ENCODE assay signal across 2 cellular contexts in the genomic region with DNA sequence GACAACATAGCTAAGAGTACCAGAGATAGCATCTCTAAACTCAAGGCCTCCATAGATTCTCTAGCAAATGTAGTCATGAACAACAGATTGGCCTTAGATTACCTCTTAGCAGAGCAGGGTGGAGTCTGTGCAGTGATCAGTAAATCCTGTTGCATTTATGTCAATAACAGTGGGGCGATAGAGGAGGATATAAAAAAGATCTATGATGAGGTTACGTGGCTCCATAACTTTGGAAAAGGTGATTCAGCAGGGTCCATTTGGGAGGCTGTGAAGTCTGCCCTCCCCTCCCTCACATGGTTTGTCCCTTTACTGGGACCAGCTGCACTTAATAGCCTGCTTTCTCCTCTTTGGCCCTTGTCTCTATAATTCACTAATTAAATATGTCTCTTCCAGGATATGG.
TF ChIP-seq lines count a peak whose summit lies in the region.

No MANE protein-coding gene starts in this region.

TF ChIP-seq in K562, 482 proteins besides CTCF, POLR2A, EP300 and RAD21 (continues in another document):
- TF ChIP-seq ZEB2 (IDR thresholded peaks at IDR 0.05): no peak
- TF ChIP-seq, protein P1, sequence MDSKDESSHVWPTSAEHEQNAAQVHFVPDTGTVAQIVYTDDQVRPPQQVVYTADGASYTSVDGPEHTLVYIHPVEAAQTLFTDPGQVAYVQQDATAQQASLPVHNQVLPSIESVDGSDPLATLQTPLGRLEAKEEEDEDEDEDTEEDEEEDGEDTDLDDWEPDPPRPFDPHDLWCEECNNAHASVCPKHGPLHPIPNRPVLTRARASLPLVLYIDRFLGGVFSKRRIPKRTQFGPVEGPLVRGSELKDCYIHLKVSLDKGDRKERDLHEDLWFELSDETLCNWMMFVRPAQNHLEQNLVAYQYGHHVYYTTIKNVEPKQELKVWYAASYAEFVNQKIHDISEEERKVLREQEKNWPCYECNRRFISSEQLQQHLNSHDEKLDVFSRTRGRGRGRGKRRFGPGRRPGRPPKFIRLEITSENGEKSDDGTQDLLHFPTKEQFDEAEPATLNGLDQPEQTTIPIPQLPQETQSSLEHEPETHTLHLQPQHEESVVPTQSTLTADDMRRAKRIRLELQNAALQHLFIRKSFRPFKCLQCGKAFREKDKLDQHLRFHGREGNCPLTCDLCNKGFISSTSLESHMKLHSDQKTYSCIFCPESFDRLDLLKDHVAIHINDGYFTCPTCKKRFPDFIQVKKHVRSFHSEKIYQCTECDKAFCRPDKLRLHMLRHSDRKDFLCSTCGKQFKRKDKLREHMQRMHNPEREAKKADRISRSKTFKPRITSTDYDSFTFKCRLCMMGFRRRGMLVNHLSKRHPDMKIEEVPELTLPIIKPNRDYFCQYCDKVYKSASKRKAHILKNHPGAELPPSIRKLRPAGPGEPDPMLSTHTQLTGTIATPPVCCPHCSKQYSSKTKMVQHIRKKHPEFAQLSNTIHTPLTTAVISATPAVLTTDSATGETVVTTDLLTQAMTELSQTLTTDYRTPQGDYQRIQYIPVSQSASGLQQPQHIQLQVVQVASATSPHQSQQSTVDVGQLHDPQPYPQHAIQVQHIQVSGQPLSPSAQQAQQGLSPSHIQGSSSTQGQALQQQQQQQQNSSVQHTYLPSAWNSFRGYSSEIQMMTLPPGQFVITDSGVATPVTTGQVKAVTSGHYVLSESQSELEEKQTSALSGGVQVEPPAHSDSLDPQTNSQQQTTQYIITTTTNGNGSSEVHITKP (IDR thresholded peaks at IDR 0.05; ENCODE audit: partially characterized antibody): peak; percentile 93
- TF ChIP-seq SREBF1 (IDR thresholded peaks at IDR 0.05; ENCODE audit: borderline replicate concordance, low read depth, low read length): no peak
- no peak for TF ChIP-seq EGR1 (conservative IDR thresholded peaks at IDR 0.05)
- TF ChIP-seq NFRKB (IDR thresholded peaks at IDR 0.05; ENCODE audit: low read depth): no peak
- TF ChIP-seq NCOR1 (IDR thresholded peaks at IDR 0.05): no peak
- no peak for TF ChIP-seq SMC3 (conservative IDR thresholded peaks at IDR 0.05; ENCODE audit: insufficient read depth, low read depth, low read length)
- TF ChIP-seq, protein P2, sequence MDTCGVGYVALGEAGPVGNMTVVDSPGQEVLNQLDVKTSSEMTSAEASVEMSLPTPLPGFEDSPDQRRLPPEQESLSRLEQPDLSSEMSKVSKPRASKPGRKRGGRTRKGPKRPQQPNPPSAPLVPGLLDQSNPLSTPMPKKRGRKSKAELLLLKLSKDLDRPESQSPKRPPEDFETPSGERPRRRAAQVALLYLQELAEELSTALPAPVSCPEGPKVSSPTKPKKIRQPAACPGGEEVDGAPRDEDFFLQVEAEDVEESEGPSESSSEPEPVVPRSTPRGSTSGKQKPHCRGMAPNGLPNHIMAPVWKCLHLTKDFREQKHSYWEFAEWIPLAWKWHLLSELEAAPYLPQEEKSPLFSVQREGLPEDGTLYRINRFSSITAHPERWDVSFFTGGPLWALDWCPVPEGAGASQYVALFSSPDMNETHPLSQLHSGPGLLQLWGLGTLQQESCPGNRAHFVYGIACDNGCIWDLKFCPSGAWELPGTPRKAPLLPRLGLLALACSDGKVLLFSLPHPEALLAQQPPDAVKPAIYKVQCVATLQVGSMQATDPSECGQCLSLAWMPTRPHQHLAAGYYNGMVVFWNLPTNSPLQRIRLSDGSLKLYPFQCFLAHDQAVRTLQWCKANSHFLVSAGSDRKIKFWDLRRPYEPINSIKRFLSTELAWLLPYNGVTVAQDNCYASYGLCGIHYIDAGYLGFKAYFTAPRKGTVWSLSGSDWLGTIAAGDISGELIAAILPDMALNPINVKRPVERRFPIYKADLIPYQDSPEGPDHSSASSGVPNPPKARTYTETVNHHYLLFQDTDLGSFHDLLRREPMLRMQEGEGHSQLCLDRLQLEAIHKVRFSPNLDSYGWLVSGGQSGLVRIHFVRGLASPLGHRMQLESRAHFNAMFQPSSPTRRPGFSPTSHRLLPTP (IDR thresholded peaks at IDR 0.05; ENCODE audit: borderline replicate concordance, extremely low read depth, insufficient read length): no peak
- TF ChIP-seq FOXK1 (CRISPR knock-in tag; IDR thresholded peaks at IDR 0.05; ENCODE audit: borderline replicate concordance): no peak
- peak; percentile 62; the same call in 1 of the 2 replicates for TF ChIP-seq ATF7 (IDR thresholded peaks at IDR 0.05)
- TF ChIP-seq NR2C1 (IDR thresholded peaks at IDR 0.05): no peak
- no peak for TF ChIP-seq NR2C1 (tag; IDR thresholded peaks at IDR 0.05)
- TF ChIP-seq FOXK2 (conservative IDR thresholded peaks at IDR 0.05 in 1 of 2, IDR thresholded peaks at IDR 0.05 in 1 of 2; ENCODE audit: low read depth in 2 of 2): 0 out of 4 replicates have a peak, but pooled peaks of 1 of the 2 experiments have one; percentile 32
- TF ChIP-seq, protein P3, sequence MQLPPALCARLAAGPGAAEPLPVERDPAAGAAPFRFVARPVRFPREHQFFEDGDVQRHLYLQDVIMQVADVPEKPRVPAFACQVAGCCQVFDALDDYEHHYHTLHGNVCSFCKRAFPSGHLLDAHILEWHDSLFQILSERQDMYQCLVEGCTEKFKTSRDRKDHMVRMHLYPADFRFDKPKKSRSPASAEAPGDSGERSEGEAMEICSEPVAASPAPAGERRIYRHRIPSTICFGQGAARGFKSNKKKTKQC (CRISPR knock-in tag; IDR thresholded peaks at IDR 0.05): no peak
- TF ChIP-seq ZNF41 (CRISPR knock-in tag; conservative IDR thresholded peaks at IDR 0.05): no peak
- TF ChIP-seq, protein P4, sequence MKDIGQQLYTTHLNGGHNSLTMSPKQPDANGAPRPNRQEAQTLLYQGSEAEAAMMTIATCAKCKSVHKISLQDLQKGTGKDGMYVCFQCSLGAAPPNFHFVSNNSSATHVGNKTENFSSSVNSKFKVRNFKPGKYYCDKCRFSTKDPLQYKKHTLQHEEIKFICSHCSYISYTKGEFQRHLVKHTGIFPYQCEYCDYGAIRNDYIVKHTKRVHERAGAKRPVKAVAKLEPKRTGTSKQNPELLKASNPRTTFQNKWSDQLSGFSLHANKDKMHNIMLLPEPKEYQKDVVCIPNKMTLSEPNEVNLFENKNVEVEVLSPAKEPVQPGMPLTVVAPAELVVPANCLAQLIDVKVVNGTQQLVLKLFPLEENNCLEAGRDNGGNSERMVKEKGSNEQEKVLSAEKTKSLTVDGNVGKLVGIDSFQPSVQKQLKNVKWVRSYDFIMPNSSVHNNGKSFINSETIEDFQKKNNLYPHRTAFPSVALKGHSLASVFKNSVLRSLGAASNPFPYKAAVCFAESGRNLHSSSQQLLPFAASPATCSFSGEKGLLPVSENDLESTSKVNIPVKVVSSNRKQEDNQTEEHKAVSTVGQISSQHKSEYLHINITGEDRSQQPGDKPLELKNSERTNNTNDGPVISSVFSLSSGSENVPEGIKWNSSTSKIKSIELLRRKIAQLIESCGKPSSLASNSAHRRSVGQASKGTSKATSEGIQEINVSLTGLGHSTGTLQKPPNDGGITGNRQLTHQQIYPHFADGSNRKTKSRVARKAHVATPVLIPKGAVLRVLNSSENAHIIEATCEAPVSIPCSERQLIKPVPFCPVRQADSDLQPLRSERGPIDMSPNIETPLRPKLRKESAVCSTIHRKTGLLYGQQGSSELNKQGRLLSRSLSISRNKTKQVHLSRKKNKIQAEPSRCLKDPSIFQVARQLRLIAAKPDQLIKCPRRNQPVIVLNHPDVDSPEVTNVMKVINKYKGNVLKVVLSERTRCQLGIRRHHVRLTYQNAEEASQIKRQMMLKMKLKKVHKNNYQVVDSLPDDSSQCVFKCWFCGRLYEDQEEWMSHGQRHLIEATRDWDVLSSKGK (CRISPR knock-in tag; IDR thresholded peaks at IDR 0.05): no peak
- TF ChIP-seq FIP1L1 (IDR thresholded peaks at IDR 0.05; ENCODE audit: low read depth, low read length, poor library complexity, severe bottlenecking): no peak

TF ChIP-seq in endothelial cell of umbilical vein, 7 proteins besides CTCF, POLR2A, EP300 and RAD21:
- TF ChIP-seq, protein P5, sequence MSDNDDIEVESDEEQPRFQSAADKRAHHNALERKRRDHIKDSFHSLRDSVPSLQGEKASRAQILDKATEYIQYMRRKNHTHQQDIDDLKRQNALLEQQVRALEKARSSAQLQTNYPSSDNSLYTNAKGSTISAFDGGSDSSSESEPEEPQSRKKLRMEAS (IDR thresholded peaks at IDR 0.05; ENCODE audit: insufficient read depth, insufficient read length): no peak
- TF ChIP-seq EZH2 (IDR thresholded peaks at IDR 0.05; ENCODE audit: borderline replicate concordance, low read depth, low read length, severe bottlenecking): no peak
- no peak for TF ChIP-seq GATA2 (IDR thresholded peaks at IDR 0.05; ENCODE audit: insufficient read depth, insufficient read length, low read depth, low read length)
- TF ChIP-seq JUN (IDR thresholded peaks at IDR 0.05; ENCODE audit: borderline replicate concordance, insufficient read depth, insufficient read length, low read depth): no peak
- TF ChIP-seq POLR2AphosphoS5 (IDR thresholded peaks at IDR 0.05; ENCODE audit: insufficient read depth, low read depth, low read length): no peak
- TF ChIP-seq FOS (IDR thresholded peaks at IDR 0.05; ENCODE audit: borderline replicate concordance, insufficient read depth, low read length): no peak
- TF ChIP-seq MYC (IDR thresholded peaks at IDR 0.05; ENCODE audit: low read depth, low read length): no peak
